1 cellular context compared by ENCODE assay signal in genomic region chr21:44869860-44870747, GRCh38.
TF ChIP-seq lines count a peak whose summit lies in the region.

No MANE protein-coding gene starts in this region.

TF ChIP-seq in HEK293, 187 proteins besides CTCF, POLR2A, EP300 and RAD21 (continued from another document):
- TF ChIP-seq ZNF645 (tag by site-specific recombination; IDR thresholded peaks at IDR 0.05) (no peak), ZSCAN23 (tag by site-specific recombination; IDR thresholded peaks at IDR 0.05) (peak; percentile 71; the same call in 1 of the 2 replicates), ZNF843 (tag by site-specific recombination; IDR thresholded peaks at IDR 0.05) (no peak), SP7 (tag by site-specific recombination; IDR thresholded peaks at IDR 0.05) (peak; percentile 31; the same call in 1 of the 2 replicates), TCF7L2 (IDR thresholded peaks at IDR 0.05; ENCODE audit: borderline replicate concordance, low read depth, low read length) (peak; percentile 22; the same call in 1 of the 2 replicates), ZBTB49 (tag by site-specific recombination; IDR thresholded peaks at IDR 0.05; ENCODE audit: low read depth) (no peak), WT1 (tag by site-specific recombination; IDR thresholded peaks at IDR 0.05) (0 out of 2 replicates have a peak, but pooled peaks have one; percentile 27)
